Comparison of ENCODE assay signal across 35 cellular contexts in the genomic region with DNA sequence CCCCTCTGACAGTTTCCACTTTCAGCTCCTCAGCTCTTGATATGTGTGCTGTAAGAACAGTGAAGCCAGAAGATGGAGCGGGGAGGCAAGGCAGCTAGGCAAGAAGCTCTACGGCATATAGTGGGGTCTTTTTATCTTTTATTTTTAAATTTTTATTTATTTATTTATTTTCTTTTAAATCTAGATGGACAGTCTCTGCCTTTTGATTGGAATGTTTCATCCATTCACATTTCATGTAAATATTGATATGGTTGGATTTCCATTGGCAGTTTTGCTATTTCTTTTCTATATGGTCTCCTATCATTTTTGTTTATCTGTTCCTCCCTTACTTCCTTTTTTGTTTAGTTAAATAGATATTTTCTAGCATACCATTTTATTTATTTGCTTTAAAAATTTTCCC.
"Had no signal": no experiment of that assay in that cellular context is flagged by ENCODE, and none has a peak within 500 bp of the region (broad histone marks: within the 10 kb centered on the region; RNA-seq: fewer than 3 reads in every experiment).

No MANE protein-coding gene starts in this region.

- H3K9me3 ChIP-seq: MG63 had no signal

- H3K4me3 ChIP-seq: MG63 had no signal

- DNase-seq: Karpas-422, Kasumi-1, MG63, MM.1S, MV-4-11, NCI-H1048, NCI-H1092, NCI-H1092 treated with DMSO at 0.1 percent for 48 hours, NCI-H1105, NCI-H1105 treated with DMSO at 0.1 percent for 48 hours, NCI-H1417, NCI-H1417 treated with DMSO at 0.1 percent for 48 hours, NCI-H1436, NCI-H1436 treated with DMSO at 0.1 percent for 48 hours, NCI-H146, NCI-H1694, NCI-H1694 treated with DMSO at 0.1 percent for 48 hours, NCI-H187, NCI-H187 treated with DMSO at 0.1 percent for 48 hours, NCI-H1930, NCI-H2029, NCI-H2029 treated with DMSO at 0.1 percent for 48 hours, NCI-H2081, NCI-H2081 treated with DMSO at 0.1 percent for 48 hours, NCI-H2107, NCI-H2171, NCI-H2171 treated with DMSO at 0.1 percent for 48 hours, NCI-H2227 treated with DMSO at 0.1 percent for 48 hours, NCI-H226, NCI-H345, NCI-H446, NCI-H446 treated with DMSO at 0.1 percent for 48 hours, NCI-H510A, NCI-H510A treated with DMSO at 0.1 percent for 48 hours, NCI-H524 had no signal

- H3K36me3 ChIP-seq: MG63 had no signal

- H3K27me3 ChIP-seq: MG63 had no signal
